ENCODE assay signal across 7 cellular contexts in the genomic region with DNA sequence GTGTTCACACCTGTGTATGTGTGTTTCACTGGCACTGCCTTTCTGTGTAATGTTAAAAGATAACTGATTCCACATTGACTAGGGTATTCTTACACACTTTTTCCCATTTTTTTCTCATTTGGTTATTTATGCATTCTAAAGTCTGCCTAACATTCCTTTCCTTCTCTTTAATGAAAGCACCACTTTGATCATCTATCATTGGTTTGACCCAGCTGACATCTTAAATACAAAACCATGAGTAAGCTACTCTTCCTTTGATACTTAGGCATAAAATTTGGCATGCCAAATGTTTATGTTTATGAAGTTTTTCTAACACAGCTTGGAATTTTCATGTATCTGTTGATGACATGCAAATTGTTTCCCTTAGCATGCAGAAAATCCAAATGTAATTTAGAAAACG.
"Had no signal": no experiment of that assay in that cellular context is flagged by ENCODE, and none has a peak within 500 bp of the region (broad histone marks: within the 10 kb centered on the region; RNA-seq: fewer than 3 reads in every experiment).

No MANE protein-coding gene starts in this region.

- H3K27ac ChIP-seq: HL-60 had no signal

- H3K27ac Mint-ChIP-seq: IgD-negative memory B cell had no signal

- FAIRE-seq: HepG2, HTR-8/SVneo, K562 had no signal

- H3K4me3 Mint-ChIP-seq: IgD-negative memory B cell had no signal

- H3K9me3 Mint-ChIP-seq: IgD-negative memory B cell had no signal

- H3K4me3 ChIP-seq: K562 had no signal

- DNase-seq: KBM-7, KG1 had no signal

- ATAC-seq: HepG2, K562 had no signal
